ENCODE assay signal across 19 cellular contexts in the genomic region with DNA sequence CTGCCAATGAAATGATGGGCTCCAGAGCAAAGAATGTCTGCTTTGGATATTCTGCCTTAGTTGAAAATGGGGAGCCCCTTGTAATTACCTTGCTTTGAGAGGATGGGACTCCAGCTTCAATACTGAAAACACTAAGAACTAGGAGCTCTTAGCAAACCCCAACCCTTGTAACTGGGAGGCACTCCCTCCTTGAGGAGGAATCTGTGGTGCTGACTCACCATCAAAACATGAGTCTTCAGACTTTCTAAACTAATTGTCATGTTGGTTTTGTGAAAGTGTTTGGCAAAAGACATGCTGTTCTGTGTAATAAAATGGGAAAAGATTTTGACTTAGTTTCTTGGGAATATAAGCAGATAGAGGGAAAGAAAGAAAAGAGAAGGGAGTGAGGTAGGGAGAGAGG.
DNase-seq lines count a peak whose midpoint lies in the region; ATAC-seq, FAIRE-seq and TF ChIP-seq lines count a peak whose summit lies in the region.
"Had no signal": no experiment of that assay in that cellular context is flagged by ENCODE, and none has a peak within 500 bp of the region (broad histone marks: within the 10 kb centered on the region; RNA-seq: fewer than 3 reads in every experiment).

No MANE protein-coding gene starts in this region.

- POLR2A ChIA-PET in MCF 10A (lab: Yijun Ruan, JAX), result no interaction called here

- peaks cover 37% of the 10 kb centered on the region for H3K27me3 Mint-ChIP-seq in MCF 10A (ENCODE audit: insufficient read depth, unreplicated experiment)

- H3K4me3 ChIP-seq in breast epithelium (no peak overlapping the region), choroid plexus epithelial cell (ENCODE audit: low read depth, low read length) (no peak overlapping the region), keratinocyte (ENCODE audit: control insufficient read depth in 2 of 3, extremely low read depth in 1 of 3, insufficient read depth in 2 of 3, low read depth in 1 of 3, low read length in 3 of 3) (no peak overlapping the region), right cardiac atrium (ENCODE audit: low read length) (no peak overlapping the region)
- H3K4me3 ChIP-seq: Peyer's patch had no signal

- BruUV-seq in MCF 10A (replicated peaks; lab: Mats Ljungman, UMichigan), result no TSS peak

- H3K9ac ChIP-seq in keratinocyte (ENCODE audit: control insufficient read depth, extremely low read depth, insufficient read depth, low read length), result no peak overlapping the region

- intact Hi-C loops in MCF 10A (cut with micrococcal nuclease), result no loop called here
- intact Hi-C loops in breast epithelium (cut with DNase I; ENCODE audit: low total_unique reads), result no loop called here
- intact Hi-C loops in right cardiac atrium (cut with DNase I), result no loop called here

- CTCF ChIA-PET in MCF 10A (lab: Yijun Ruan, JAX), result no interaction called here

- no peaks in the 10 kb centered on the region for H3K27me3 ChIP-seq in breast epithelium
- no peaks in the 10 kb centered on the region for H3K27me3 ChIP-seq in keratinocyte (ENCODE audit: control insufficient read depth, extremely low read depth, insufficient read depth, low read length)
- H3K27me3 ChIP-seq in right cardiac atrium (ENCODE audit: control insufficient read depth, insufficient read depth), result no peaks in the 10 kb centered on the region
- H3K27me3 ChIP-seq: Peyer's patch had no signal

- no peak overlapping the region for H2AFZ ChIP-seq in keratinocyte (ENCODE audit: control insufficient read depth, low read length)

- H3K79me2 ChIP-seq in keratinocyte (ENCODE audit: control insufficient read depth, insufficient read depth, low read length), result no peaks in the 10 kb centered on the region

- H3K36me3 ChIP-seq in breast epithelium (no peaks in the 10 kb centered on the region), keratinocyte (ENCODE audit: control insufficient read depth in 2 of 2, extremely low read depth in 1 of 2, insufficient read depth in 2 of 2, low read length in 2 of 2) (no peaks in the 10 kb centered on the region)
- H3K36me3 ChIP-seq: Peyer's patch, WERI-Rb-1 had no signal

- H3K4me2 ChIP-seq in keratinocyte (ENCODE audit: control insufficient read depth, extremely low read depth, insufficient read depth, low read depth, low read length), result no peak overlapping the region

- H3K9me3 ChIP-seq in breast epithelium (no peaks in the 10 kb centered on the region), keratinocyte (ENCODE audit: control insufficient read depth, low read depth, low read length) (no peaks in the 10 kb centered on the region), right cardiac atrium (ENCODE audit: control insufficient read depth, low read length) (no peaks in the 10 kb centered on the region)

- peaks cover 6% of the 10 kb centered on the region for H3K4me1 Mint-ChIP-seq in MCF 10A (ENCODE audit: insufficient read depth, unreplicated experiment)

- no peak for TF ChIP-seq POLR2A in breast epithelium (IDR thresholded peaks at IDR 0.05)

- H3K27ac Mint-ChIP-seq in MCF 10A (ENCODE audit: low read depth, unreplicated experiment), result no peak overlapping the region

- no peaks in the 10 kb centered on the region for H4K20me1 ChIP-seq in keratinocyte (ENCODE audit: control insufficient read depth, extremely low read depth, insufficient read depth, low read length)

- H3K27ac ChIP-seq in breast epithelium (no peak overlapping the region), keratinocyte (ENCODE audit: control insufficient read depth, insufficient read depth, low read length) (no peak overlapping the region), right cardiac atrium (ENCODE audit: low read length) (no peak overlapping the region)
- H3K27ac ChIP-seq: Peyer's patch, WERI-Rb-1 had no signal

- H3K4me1 ChIP-seq in breast epithelium (no peaks in the 10 kb centered on the region), keratinocyte (ENCODE audit: control insufficient read depth, extremely low read depth, insufficient read depth, low read length) (no peaks in the 10 kb centered on the region), right cardiac atrium (ENCODE audit: control insufficient read depth, insufficient read depth, low read length) (no peaks in the 10 kb centered on the region)
- H3K4me1 ChIP-seq: Peyer's patch had no signal

- DNase-seq in MCF 10A (ENCODE audit: unreplicated experiment) (peak; percentile 39), breast epithelium (ENCODE audit: low spot score in 2 of 2) (no peak), choroid plexus epithelial cell (ENCODE audit: low read depth) (peak; percentile 77), keratinocyte (ENCODE audit: low read depth, low spot score) (no peak), right cardiac atrium (no peak)
- DNase-seq: 8988T; activated CD4-positive, alpha-beta T cell treated with anti-CD3 and anti-CD28 coated beads, Interleukin-2, amount 50 U/mL, for 4 hours; activated CD8-positive, alpha-beta memory T cell treated with anti-CD3 and anti-CD28 coated beads, Interleukin-2, amount 50 U/mL, for 48 hours; activated effector memory CD4-positive, alpha-beta T cell treated with anti-CD3 and anti-CD28 coated beads, Interleukin-2, amount 50 U/mL, for 16 hours; central memory CD4-positive, alpha-beta T cell; KBM-7; NCI-H2029; Peyer's patch; stimulated activated CD8-positive, alpha-beta memory T cell treated with anti-CD3 and anti-CD28 coated beads, Interleukin-4, amount 100 ng/mL, for 48 hours; T-helper 2 cell; WERI-Rb-1 had no signal

- no peaks in the 10 kb centered on the region for H3K9me1 ChIP-seq in keratinocyte (ENCODE audit: control insufficient read depth, extremely low read depth, insufficient read depth, low read length)

- TF ChIP-seq CTCF in MCF 10A (IDR thresholded peaks at IDR 0.05; ENCODE audit: unreplicated experiment) (no peak), breast epithelium (IDR thresholded peaks at IDR 0.05) (no peak), choroid plexus epithelial cell (conservative IDR thresholded peaks at IDR 0.05; ENCODE audit: low read depth, low read length) (no peak), keratinocyte (optimal IDR thresholded peaks at IDR 0.05 in 1 of 3, IDR thresholded peaks at IDR 0.05 in 1 of 3, conservative IDR thresholded peaks at IDR 0.05 in 1 of 3; ENCODE audit: extremely low read depth in 1 of 3, insufficient read depth in 2 of 3, low read length in 3 of 3) (no peak)

- peak; percentile 26 for FAIRE-seq in keratinocyte (lab: Jason Lieb, UNC)

- ATAC-seq in HG03521 (IDR thresholded peaks at IDR 0.05; ENCODE audit: unreplicated experiment), result no peak
- no peak for ATAC-seq in right cardiac atrium
- no peak for ATAC-seq in HG02588 (IDR thresholded peaks at IDR 0.05; ENCODE audit: unreplicated experiment)
- no peak for ATAC-seq in GM18861 (IDR thresholded peaks at IDR 0.05; ENCODE audit: unreplicated experiment)

- H3K9me3 Mint-ChIP-seq in MCF 10A (ENCODE audit: unreplicated experiment), result no peaks in the 10 kb centered on the region

- H3K4me3 Mint-ChIP-seq in MCF 10A (ENCODE audit: unreplicated experiment), result no peak overlapping the region

- dilution Hi-C loops in keratinocyte (cut with MboI; ENCODE audit: extremely low pct_ligation_motif_present, low sequenced_read_pairs), result no loop called here

- no peaks in the 10 kb centered on the region for H3K36me3 Mint-ChIP-seq in MCF 10A (ENCODE audit: insufficient read depth, unreplicated experiment)

Comparison
In these comparisons a context has a peak if more than half of its experiments do, and no peak if none do; other contexts are left out.
1. DNase-seq: peak in MCF 10A (single experiment) and choroid plexus epithelial cell (single experiment); none in breast epithelium (0 of 2), keratinocyte (single experiment) and right cardiac atrium (0 of 3).